ENCODE assay signal across 8 cellular contexts in genomic region chr7:98281757-98282652, GRCh38. TPM values are rescaled to one million over a fixed set of nuclear protein-coding genes. Genes with fewer than 3 reads are reported as not detected.
DNase-seq lines count a peak whose midpoint lies in the region; ATAC-seq and TF ChIP-seq lines count a peak whose summit lies in the region.

No MANE protein-coding gene starts in this region.

- peak overlapping the region; percentile 71 for H3K4me3 ChIP-seq in SU-DHL-6 (ENCODE audit: insufficient read depth, low read length, poor library complexity, severe bottlenecking)
- peak overlapping the region; percentile 76 to 93 for H3K4me3 ChIP-seq in duodenal mucosa (ENCODE audit: low read depth in 1 of 2, low read length in 2 of 2)
- H3K4me3 ChIP-seq in muscle layer of colon (ENCODE audit: low read depth in 1 of 2, low read length in 2 of 2): peak overlapping the region; percentile 73 to 83
- H3K4me3 ChIP-seq in upper lobe of right lung: peak overlapping the region; percentile 88

- H3F3A ChIP-seq in SU-DHL-6 (ENCODE audit: insufficient read depth): no peaks in the 10 kb centered on the region

- peak overlapping the region; percentile 88 for H2AFZ ChIP-seq in SU-DHL-6 (ENCODE audit: low read depth, low read length, severe bottlenecking)

- peak overlapping the region; percentile 70 for H3K9ac ChIP-seq in SU-DHL-6 (ENCODE audit: low read length)
- peak overlapping the region; percentile 83 to 96 for H3K9ac ChIP-seq in duodenal mucosa (ENCODE audit: low read depth in 1 of 2, low read length in 2 of 2)
- H3K9ac ChIP-seq in muscle layer of colon (ENCODE audit: low read length): peak overlapping the region; percentile 97

- DNase-seq in activated naive CD4-positive, alpha-beta T cell treated with anti-CD3 and anti-CD28 coated beads for 36 hours: peak; percentile 55
- DNase-seq in activated naive CD4-positive, alpha-beta T cell treated with anti-CD3 and anti-CD28 coated beads, Interleukin-2, amount 50 U/mL, for 16 hours: no peak
- peak; percentile 81 for DNase-seq in upper lobe of right lung
- no peak for DNase-seq in OCI-M2 (lab: John Stamatoyannopoulos, UW; ENCODE audit: unreplicated experiment)

- peaks cover 33% of the 10 kb centered on the region for H3K4me1 Mint-ChIP-seq in activated naive CD4-positive, alpha-beta T cell treated with anti-CD3 and anti-CD28 coated beads for 36 hours (ENCODE audit: low read depth)

- H3K36me3 Mint-ChIP-seq in activated naive CD4-positive, alpha-beta T cell treated with anti-CD3 and anti-CD28 coated beads for 36 hours (ENCODE audit: low read depth): peaks cover 2% of the 10 kb centered on the region

- no peak for TF ChIP-seq CTCF in SU-DHL-6 (IDR thresholded peaks at IDR 0.05; ENCODE audit: insufficient read depth, low read length, poor library complexity, severe bottlenecking)
- no peak for TF ChIP-seq CTCF in upper lobe of right lung (IDR thresholded peaks at IDR 0.05)

- CTCF ChIA-PET in activated naive CD4-positive, alpha-beta T cell treated with anti-CD3 and anti-CD28 coated beads for 36 hours (lab: Charles Lee): interaction anchor here (1.4 kb wide), 1 partner anchor 15 kb away, joined by 4 read pairs; no protein-coding TSS in a partner anchor

- H3K4me3 Mint-ChIP-seq in activated naive CD4-positive, alpha-beta T cell treated with anti-CD3 and anti-CD28 coated beads for 36 hours: peak overlapping the region; percentile 77

- no peaks in the 10 kb centered on the region for H3K9me3 Mint-ChIP-seq in activated naive CD4-positive, alpha-beta T cell treated with anti-CD3 and anti-CD28 coated beads for 36 hours

- H3K4me1 ChIP-seq in duodenal mucosa (ENCODE audit: control insufficient read depth in 1 of 2, insufficient read depth in 2 of 2, low read length in 2 of 2) (peaks cover 39 to 52% of the 10 kb centered on the region in 2 donors), muscle layer of colon (ENCODE audit: insufficient read depth, low read length) (peaks cover 45% of the 10 kb centered on the region), upper lobe of right lung (peaks cover 43% of the 10 kb centered on the region)

- H3K9me3 ChIP-seq in SU-DHL-6 (ENCODE audit: insufficient read depth, low read length): no peaks in the 10 kb centered on the region
- H3K9me3 ChIP-seq in duodenal mucosa (ENCODE audit: control insufficient read depth in 1 of 2, low read length in 2 of 2): no peaks in the 10 kb centered on the region
- no peaks in the 10 kb centered on the region for H3K9me3 ChIP-seq in muscle layer of colon (ENCODE audit: low read length)
- H3K9me3 ChIP-seq in upper lobe of right lung: no peaks in the 10 kb centered on the region

- H3K4me2 ChIP-seq in SU-DHL-6 (ENCODE audit: low read depth, low read length, poor library complexity, severe bottlenecking): peak overlapping the region; percentile 85

- peak; percentile 42 for ATAC-seq in HG02885 (IDR thresholded peaks at IDR 0.05; ENCODE audit: poor library complexity, unreplicated experiment)
- no peak for ATAC-seq in upper lobe of right lung

- H3K79me2 ChIP-seq in SU-DHL-6 (ENCODE audit: insufficient read depth, low read length): no peaks in the 10 kb centered on the region

- no peak overlapping the region for H3K27ac ChIP-seq in SU-DHL-6 (ENCODE audit: low read depth, low read length)
- peak overlapping the region; percentile 77 for H3K27ac ChIP-seq in duodenal mucosa (ENCODE audit: low read depth, low read length)
- peak overlapping the region; percentile 90 for H3K27ac ChIP-seq in muscle layer of colon (ENCODE audit: low read depth, low read length)
- H3K27ac ChIP-seq in upper lobe of right lung: peak overlapping the region; percentile 96

- no peaks in the 10 kb centered on the region for H4K20me1 ChIP-seq in SU-DHL-6 (ENCODE audit: low read depth, low read length)

- no peaks in the 10 kb centered on the region for H3K27me3 Mint-ChIP-seq in activated naive CD4-positive, alpha-beta T cell treated with anti-CD3 and anti-CD28 coated beads for 36 hours (ENCODE audit: low read depth)

- H3K27ac Mint-ChIP-seq in activated naive CD4-positive, alpha-beta T cell treated with anti-CD3 and anti-CD28 coated beads for 36 hours: peak overlapping the region; percentile 24

- H3K9me2 ChIP-seq in SU-DHL-6 (replicated peaks; ENCODE audit: insufficient read depth, low read length): no peaks in the 10 kb centered on the region

- no peaks in the 10 kb centered on the region for H3K36me3 ChIP-seq in SU-DHL-6 (ENCODE audit: low read length)
- H3K36me3 ChIP-seq in duodenal mucosa (ENCODE audit: control insufficient read depth in 1 of 2, insufficient read depth in 2 of 2, low read length in 2 of 2): peaks cover 0 to 8% of the 10 kb centered on the region in 2 donors
- H3K36me3 ChIP-seq in muscle layer of colon (ENCODE audit: insufficient read depth, low read length): no peaks in the 10 kb centered on the region
- peaks cover 14% of the 10 kb centered on the region for H3K36me3 ChIP-seq in upper lobe of right lung

- H3K27me3 ChIP-seq in SU-DHL-6 (ENCODE audit: low read length): no peaks in the 10 kb centered on the region
- H3K27me3 ChIP-seq in duodenal mucosa (ENCODE audit: control insufficient read depth in 1 of 2, insufficient read depth in 2 of 2, low read length in 2 of 2): no peaks in the 10 kb centered on the region
- H3K27me3 ChIP-seq in muscle layer of colon (ENCODE audit: control insufficient read depth in 1 of 2, insufficient read depth in 2 of 2, low read length in 2 of 2): no peaks in the 10 kb centered on the region
- H3K27me3 ChIP-seq in upper lobe of right lung: no peaks in the 10 kb centered on the region

- intact Hi-C loops in activated naive CD4-positive, alpha-beta T cell treated with anti-CD3 and anti-CD28 coated beads for 36 hours (cut with micrococcal nuclease): loop anchor here (1.0 to 2.0 kb wide), 8 partner anchors 31 to 597 kb away; partner anchors contain the start of genes ASNS, BAIAP2L1, BHLHA15 and LMTK2
- intact Hi-C loops in upper lobe of right lung (cut with DNase I): no loop called here

RNA-seq across cellular contexts. Expression of gene BRI3, which starts 0.5 kb away (rescaled TPM):
- total RNA-seq in activated naive CD4-positive, alpha-beta T cell treated with anti-CD3 and anti-CD28 coated beads for 36 hours: 10 to 100 TPM; 51.6 to 54.4 TPM
- total RNA-seq in upper lobe of right lung: 530 TPM

RNA-seq across cellular contexts. Expression of gene TECPR1, which starts 30.0 kb away (rescaled TPM):
- 10 to 100 TPM; 29.8 to 36.7 TPM for total RNA-seq in activated naive CD4-positive, alpha-beta T cell treated with anti-CD3 and anti-CD28 coated beads for 36 hours
- 55.2 TPM for total RNA-seq in upper lobe of right lung

Comparison
In these comparisons a context has a peak if more than half of its experiments do, and no peak if none do; other contexts are left out.
1. DNase-seq: peak in activated naive CD4-positive, alpha-beta T cell treated with anti-CD3 and anti-CD28 coated beads for 36 hours (single experiment) and upper lobe of right lung (single experiment); none in activated naive CD4-positive, alpha-beta T cell treated with anti-CD3 and anti-CD28 coated beads, Interleukin-2, amount 50 U/mL, for 16 hours (single experiment) and OCI-M2 (single experiment).
2. Peak in every context shown above with its lines, with median percentiles within 50 percentile points of each other: H3K4me3 ChIP-seq and H3K9ac ChIP-seq.